ENCODE assay signal across 8 cellular contexts in genomic region chr15:74723754-74724334, GRCh38. TPM values are rescaled to one million over a fixed set of nuclear protein-coding genes. Genes with fewer than 3 reads are reported as not detected.
DNase-seq lines count a peak whose midpoint lies in the region; ATAC-seq, FAIRE-seq and TF ChIP-seq lines count a peak whose summit lies in the region.

No MANE protein-coding gene starts in this region.

- in situ Hi-C loops in Caki2 (cut with HindIII; ENCODE audit: low pct_unique_long_range_greater_than_20kb, low sequenced_read_pairs), result no loop called here

- H3K9me2 ChIP-seq in OCI-LY7 (ENCODE audit: insufficient read depth, low read length), result no peaks in the 10 kb centered on the region

- H3K4me1 ChIP-seq in OCI-LY7 (ENCODE audit: insufficient read depth, low read length, poor library complexity, severe bottlenecking), result no peaks in the 10 kb centered on the region

- no peaks in the 10 kb centered on the region for H3K79me2 ChIP-seq in OCI-LY7 (ENCODE audit: insufficient read depth, low read depth, low read length)

- H3K9me3 ChIP-seq in OCI-LY7 (ENCODE audit: low read length), result no peaks in the 10 kb centered on the region

- H3K36me3 Mint-ChIP-seq in nephron (ENCODE audit: low read depth), result peaks cover 4% of the 10 kb centered on the region

- intact Hi-C loops in OCI-LY7 (cut with micrococcal nuclease; ENCODE audit: unreplicated experiment), result no loop called here

- no TSS peak for BruUV-seq in OCI-LY7 (replicated peaks; lab: Mats Ljungman, UMichigan)

- no peak for TF ChIP-seq CTCF in OCI-LY7 (conservative IDR thresholded peaks at IDR 0.05; ENCODE audit: low read length)
- no peak for TF ChIP-seq CTCF in nephron (IDR thresholded peaks at IDR 0.05; ENCODE audit: unreplicated experiment in 3 of 3)

- no peaks in the 10 kb centered on the region for H4K20me1 ChIP-seq in OCI-LY7 (ENCODE audit: insufficient read depth, low read length)

- no peaks in the 10 kb centered on the region for H3K9me3 Mint-ChIP-seq in nephron

- CTCF ChIA-PET in OCI-LY7 (lab: Charles Lee; ENCODE audit: unreplicated experiment), result no interaction called here

- FAIRE-seq in endometrium (lab: Jason Lieb, UNC), result peak; percentile 21

- no peak overlapping the region for H3K4me2 ChIP-seq in OCI-LY7 (ENCODE audit: low read length)

- H3K27ac ChIP-seq in OCI-LY7 (ENCODE audit: low read depth, low read length, poor library complexity, severe bottlenecking), result no peak overlapping the region

- peak; percentile 48 for DNase-seq in Caki2 (ENCODE audit: low read depth)
- peak; percentile 58 for DNase-seq in HPDE6-E6E7 (ENCODE audit: extremely low spot score)
- DNase-seq in OCI-LY7 (ENCODE audit: low spot score), result peak; percentile 54
- DNase-seq in T-helper 9 cell, result no peak

- ATAC-seq in HG03108 (IDR thresholded peaks at IDR 0.05; ENCODE audit: unreplicated experiment), result no peak
- ATAC-seq in HG03460 (IDR thresholded peaks at IDR 0.05; ENCODE audit: unreplicated experiment), result no peak

- peak overlapping the region; percentile 10 to 53 (median 11) for H3K4me3 Mint-ChIP-seq in nephron

- no peak overlapping the region for H3K4me3 ChIP-seq in OCI-LY7 (ENCODE audit: low read depth, low read length, poor library complexity, severe bottlenecking)

- no peak overlapping the region for H3K27ac Mint-ChIP-seq in nephron

- peaks cover 52% of the 10 kb centered on the region for H3K27me3 Mint-ChIP-seq in nephron (ENCODE audit: low read depth)

- no peaks in the 10 kb centered on the region for H3K36me3 ChIP-seq in OCI-LY7 (ENCODE audit: insufficient read depth, low read length)

- no peak overlapping the region for H2AFZ ChIP-seq in OCI-LY7 (ENCODE audit: low read length)

- POLR2A ChIA-PET in OCI-LY7 (lab: Charles Lee), result no interaction called here

- H3K4me1 Mint-ChIP-seq in nephron, result no peaks in the 10 kb centered on the region

RNA-seq across cellular contexts. Expression of gene CYP1A1, which starts 1.5 kb away (rescaled TPM):
- total RNA-seq in Caki2 (2014; rRNA removed; shearing (Covaris generic); ENCODE audit: low replicate concordance), result 3.6 TPM in 1 of 2 replicates, not detected in the other
- not detected in 2 replicates for total RNA-seq in OCI-LY7 (2014; rRNA removed; shearing (Covaris generic))
- 0.22 and 0.29 TPM in 2 replicates for total RNA-seq in OCI-LY7 (2022)

RNA-seq across cellular contexts. Expression of gene CYP1A2, which starts 24.8 kb away (rescaled TPM):
- total RNA-seq in Caki2 (2014; rRNA removed; shearing (Covaris generic); ENCODE audit: low replicate concordance), result not detected in 2 replicates
- total RNA-seq in OCI-LY7 (2014; rRNA removed; shearing (Covaris generic)), result not detected in 2 replicates
- not detected in 2 replicates for total RNA-seq in OCI-LY7 (2022)

RNA-seq across cellular contexts. Expression of gene EDC3, which starts 28.0 kb away (rescaled TPM):
- total RNA-seq in Caki2 (2014; rRNA removed; shearing (Covaris generic); ENCODE audit: low replicate concordance), result 26.0 and 31.8 TPM in 2 replicates
- 13.4 and 15.1 TPM in 2 replicates for total RNA-seq in OCI-LY7 (2014; rRNA removed; shearing (Covaris generic))
- total RNA-seq in OCI-LY7 (2022), result 43.5 and 51.4 TPM in 2 replicates

RNA-seq across cellular contexts. Expression of gene CSK, which starts 58.0 kb away (rescaled TPM):
- 16.0 and 21.3 TPM in 2 replicates for total RNA-seq in Caki2 (2014; rRNA removed; shearing (Covaris generic); ENCODE audit: low replicate concordance)
- total RNA-seq in OCI-LY7 (2014; rRNA removed; shearing (Covaris generic)), result 106 and 112 TPM in 2 replicates
- total RNA-seq in OCI-LY7 (2022), result 318 and 355 TPM in 2 replicates
